In genomic region chr13:64052526-64052925, GRCh38 we compare ENCODE assay signal across 15 cellular contexts.
"Had no signal": no experiment of that assay in that cellular context is flagged by ENCODE, and none has a peak within 500 bp of the region (broad histone marks: within the 10 kb centered on the region; RNA-seq: fewer than 3 reads in every experiment).

No MANE protein-coding gene starts in this region.

- H3K4me1 ChIP-seq: foreskin keratinocyte, parathyroid adenoma, testis, upper lobe of right lung had no signal

- H3K27me3 ChIP-seq: dorsolateral prefrontal cortex, foreskin keratinocyte, testis, upper lobe of right lung had no signal

- DNase-seq: activated CD4-positive, alpha-beta T cell treated with anti-CD3 and anti-CD28 coated beads, Interleukin-2, amount 10 ng/mL, durations not matched to agents 7 days and 5 days; activated CD4-positive, CD25-positive, alpha-beta regulatory T cell; activated CD8-positive, alpha-beta memory T cell treated with anti-CD3 and anti-CD28 coated beads for 24 hours; activated naive CD4-positive, alpha-beta T cell treated with Interleukin-2 at 50 U/mL for 16 hours; activated naive CD8-positive, alpha-beta T cell treated with anti-CD3 and anti-CD28 coated beads, Interleukin-2, amount 50 U/mL, for 24 hours; dorsolateral prefrontal cortex; foreskin keratinocyte; retina; stimulated activated CD4-positive, alpha-beta T cell treated with anti-CD3 and anti-CD28 coated beads, Interleukin-15, amount 100 ng/mL, for 24 hours; stimulated activated CD4-positive, alpha-beta T cell treated with anti-CD3 and anti-CD28 coated beads, Interleukin-4, amount 100 ng/mL, for 4 hours; stimulated activated naive CD8-positive, alpha-beta T cell treated with anti-CD3 and anti-CD28 coated beads, Interleukin-15, amount 100 ng/mL, for 72 hours; T1000; testis; upper lobe of right lung had no signal

- H3K36me3 ChIP-seq: upper lobe of right lung had no signal

- H3K27ac ChIP-seq: dorsolateral prefrontal cortex, foreskin keratinocyte, parathyroid adenoma, testis, upper lobe of right lung had no signal

- H3K4me3 ChIP-seq: dorsolateral prefrontal cortex, testis, upper lobe of right lung had no signal

- H3K9me3 ChIP-seq: testis, upper lobe of right lung had no signal
